Comparison of ENCODE assay signal across 8 cellular contexts in the genomic region with DNA sequence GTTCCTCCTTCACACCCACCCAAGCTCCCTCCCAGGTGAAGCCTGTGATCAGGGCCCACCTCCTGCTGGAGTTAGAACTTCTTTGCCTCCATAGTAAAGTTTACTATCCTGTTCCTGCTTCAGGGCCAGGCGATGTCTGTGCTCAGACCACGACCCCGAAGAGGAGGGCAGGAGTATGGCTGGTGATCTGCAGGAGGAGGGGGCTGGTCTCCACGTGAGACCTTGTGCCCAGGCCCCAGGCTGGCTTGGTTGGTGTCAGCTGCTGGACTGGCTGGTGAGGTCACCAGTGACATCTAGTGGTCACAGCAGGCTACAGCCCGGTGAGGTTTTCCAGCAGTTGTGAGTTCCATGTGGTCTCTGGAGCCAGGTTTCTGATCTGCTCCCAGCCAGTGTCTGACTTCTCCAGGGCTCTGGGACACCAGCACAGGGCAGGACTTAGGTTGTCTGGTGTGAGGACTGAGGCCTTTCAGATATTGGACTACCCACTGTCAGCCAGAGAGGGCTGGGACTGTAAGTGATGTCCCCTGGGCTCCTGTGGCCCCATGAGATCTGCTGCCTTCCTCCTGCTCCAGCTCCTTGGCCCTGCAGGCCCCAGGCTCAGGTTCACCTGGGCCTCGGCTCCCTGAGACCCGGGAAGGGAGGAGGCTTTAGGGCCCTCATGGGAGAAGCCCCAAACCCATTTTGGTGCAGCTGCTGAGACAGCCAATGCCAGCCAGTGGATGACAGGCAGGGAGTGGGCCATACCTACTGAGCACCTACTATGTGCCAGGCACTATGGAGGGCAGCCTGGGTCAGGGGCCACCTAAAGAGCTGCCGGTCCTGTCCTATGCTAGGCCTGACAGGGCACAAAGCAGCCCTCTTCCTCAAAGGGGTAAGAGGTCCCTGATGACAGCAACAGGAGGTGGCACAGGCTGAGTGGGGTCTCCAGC. TPM values are rescaled to one million over a fixed set of nuclear protein-coding genes. Genes with fewer than 3 reads are reported as not detected.
DNase-seq lines count a peak whose midpoint lies in the region; ATAC-seq and TF ChIP-seq lines count a peak whose summit lies in the region.

No MANE protein-coding gene starts in this region.

- CTCF ChIA-PET in HEK293T (lab: Yijun Ruan, JAX): interaction anchor here (0.6 to 7.9 kb wide), 12 partner anchors 10 to 389 kb away, joined by 3 to 104 read pairs (median 5); no protein-coding TSS in a partner anchor

- TF ChIP-seq CTCF in lower leg skin (IDR thresholded peaks at IDR 0.05): peak in 1 of 3 donors; percentile 82

- POLR2A ChIA-PET in HEK293T (lab: Yijun Ruan, JAX): interaction anchor here (0.9 to 1.0 kb wide), 2 partner anchors 49 to 71 kb away, joined by 3 to 4 read pairs; no protein-coding TSS in a partner anchor

- DNase-seq in DMS 273 (lab: John Stamatoyannopoulos, UW; ENCODE audit: unreplicated experiment) (peak; percentile 87), HEK293T (ENCODE audit: extremely low spot score) (peak; percentile 94), NCI-H345 treated with DMSO at 0.1 percent for 48 hours (lab: John Stamatoyannopoulos, UW; ENCODE audit: unreplicated experiment) (peak; percentile 63), dedifferentiated amniotic fluid mesenchymal stem cell (ENCODE audit: extremely low spot score) (peak; percentile 60), lower leg skin (ENCODE audit: low spot score in 2 of 2) (peak; percentile 60 to 89)
- peak; percentile 75 for DNase-seq in activated CD4-positive, alpha-beta T cell treated with anti-CD3 and anti-CD28 coated beads for 48 hours
- DNase-seq in stimulated activated CD8-positive, alpha-beta memory T cell treated with anti-CD3 and anti-CD28 coated beads, Interleukin-12 subunit alpha, Interleukin-12 subunit beta, amount 100 ng/mL, for 1 hour (ENCODE audit: low read depth): peak; percentile 30

- ATAC-seq in GM19328 (IDR thresholded peaks at IDR 0.05; ENCODE audit: unreplicated experiment): no peak

- WGBS in lower leg skin, 2 donors: 9 to 10% methylated on average over 5 to 6 of the region's 8 CpGs

- TF ChIP-seq POLR2A in lower leg skin (IDR thresholded peaks at IDR 0.05): no peak

- no peak overlapping the region for H3K4me3 ChIP-seq in lower leg skin (ENCODE audit: low read depth, poor library complexity, severe bottlenecking)

- intact Hi-C loops in lower leg skin (cut with DNase I; ENCODE audit: low total_unique reads): loop anchor here (5.0 kb wide), 1 partner anchor 54 kb away; no protein-coding TSS in a partner anchor

TF ChIP-seq in HEK293T, 16 proteins besides CTCF, POLR2A, EP300 and RAD21:
- TF ChIP-seq HDGF (IDR thresholded peaks at IDR 0.05; ENCODE audit: borderline replicate concordance) (no peak), CTBP1 (IDR thresholded peaks at IDR 0.05; ENCODE audit: borderline replicate concordance) (no peak), SP1 (IDR thresholded peaks at IDR 0.05) (no peak), BHLHE40 (IDR thresholded peaks at IDR 0.05; ENCODE audit: borderline replicate concordance) (no peak), TARDBP (IDR thresholded peaks at IDR 0.05) (no peak), ARNT (IDR thresholded peaks at IDR 0.05) (no peak), FOXA1 (IDR thresholded peaks at IDR 0.05) (no peak), L3MBTL2 (conservative IDR thresholded peaks at IDR 0.05) (no peak; the same call in 1 of the 2 replicates)
- TF ChIP-seq, protein P1, sequence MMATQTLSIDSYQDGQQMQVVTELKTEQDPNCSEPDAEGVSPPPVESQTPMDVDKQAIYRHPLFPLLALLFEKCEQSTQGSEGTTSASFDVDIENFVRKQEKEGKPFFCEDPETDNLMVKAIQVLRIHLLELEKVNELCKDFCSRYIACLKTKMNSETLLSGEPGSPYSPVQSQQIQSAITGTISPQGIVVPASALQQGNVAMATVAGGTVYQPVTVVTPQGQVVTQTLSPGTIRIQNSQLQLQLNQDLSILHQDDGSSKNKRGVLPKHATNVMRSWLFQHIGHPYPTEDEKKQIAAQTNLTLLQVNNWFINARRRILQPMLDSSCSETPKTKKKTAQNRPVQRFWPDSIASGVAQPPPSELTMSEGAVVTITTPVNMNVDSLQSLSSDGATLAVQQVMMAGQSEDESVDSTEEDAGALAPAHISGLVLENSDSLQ (IDR thresholded peaks at IDR 0.05): no peak

RNA-seq across cellular contexts. Expression of gene UBL4B, which starts 6.0 kb away (rescaled TPM):
- total RNA-seq in lower leg skin: 1 to 10 TPM in 1 of 4 donors, not detected in 3; 3.0 TPM

RNA-seq across cellular contexts. Expression of gene ALX3, which starts 35.8 kb away (rescaled TPM):
- under 1 TPM in 1 of 4 donors, not detected in 3; 0.52 TPM for total RNA-seq in lower leg skin

RNA-seq across cellular contexts. Expression of gene SLC6A17, which starts 44.0 kb away (rescaled TPM):
- total RNA-seq in lower leg skin: 1 to 10 TPM; 4.5 to 6.9 (median 5.8) TPM

Comparison
In these comparisons a context has a peak if more than half of its experiments do, and no peak if none do; other contexts are left out.
1. DNase-seq: peak in every context shown above with its lines; median percentile 94 in HEK293T; 87 in DMS 273; 75 in activated CD4-positive, alpha-beta T cell treated with anti-CD3 and anti-CD28 coated beads for 48 hours; 74 in lower leg skin; 63 in NCI-H345 treated with DMSO at 0.1 percent for 48 hours; 60 in dedifferentiated amniotic fluid mesenchymal stem cell; 30 in stimulated activated CD8-positive, alpha-beta memory T cell treated with anti-CD3 and anti-CD28 coated beads, Interleukin-12 subunit alpha, Interleukin-12 subunit beta, amount 100 ng/mL, for 1 hour.